ENCODE assay signal across 8 cellular contexts in genomic region chr15:48975713-48976419, GRCh38. TPM values are rescaled to one million over a fixed set of nuclear protein-coding genes. Genes with fewer than 3 reads are reported as not detected.
A peak's percentile ranks its signal among the peaks of the same experiment; 100 is the strongest.
DNase-seq lines count a peak whose midpoint lies in the region; ATAC-seq and TF ChIP-seq lines count a peak whose summit lies in the region.

No MANE protein-coding gene starts in this region.

- POLR2A ChIA-PET in AG04449 (lab: Yijun Ruan, JAX): interaction anchor here (0.9 to 1.4 kb wide), 5 partner anchors 8 to 114 kb away, joined by 3 to 6 read pairs (median 4); partner anchors contain the start of genes EID1 and SHC4

- no peaks in the 10 kb centered on the region for H3K9me3 ChIP-seq in colonic mucosa

- peak overlapping the region; percentile 49 to 61 for H3K9ac ChIP-seq in colonic mucosa (ENCODE audit: low read depth in 2 of 2, low read length in 2 of 2)

- no peaks in the 10 kb centered on the region for H3K4me1 ChIP-seq in colonic mucosa

- CTCF ChIA-PET in AG04449 (lab: Yijun Ruan, JAX): interaction anchor here (0.5 to 7.3 kb wide), 62 partner anchors 11 to 1169 kb away, joined by 3 to 113 read pairs (median 4); partner anchors contain the start of genes CEP152, EID1 and SECISBP2L

- H3K4me3 ChIP-seq in AG04449 (ENCODE audit: low read depth, low read length) (peak overlapping the region; percentile 57), colonic mucosa (peak overlapping the region; percentile 39)

- ATAC-seq in GM18867 (IDR thresholded peaks at IDR 0.05; ENCODE audit: unreplicated experiment): peak; percentile 96
- peak; percentile 95 for ATAC-seq in HG03135 (IDR thresholded peaks at IDR 0.05; ENCODE audit: unreplicated experiment)
- peak; percentile 98 for ATAC-seq in left lobe of liver

- no peak overlapping the region for H3K27ac ChIP-seq in colonic mucosa

- no peaks in the 10 kb centered on the region for H3K36me3 ChIP-seq in colonic mucosa

- DNase-seq in AG04449 (ENCODE audit: low read depth, low spot score) (no peak), NCI-H345 (lab: John Stamatoyannopoulos, UW) (peak; percentile 84), colonic mucosa (peak; percentile 67), left lobe of liver (ENCODE audit: low spot score) (peak; percentile 76)
- DNase-seq in activated CD4-positive, alpha-beta T cell treated with anti-CD3 and anti-CD28 coated beads for 4 hours: peak; percentile 63 to 65
- peak; percentile 79 for DNase-seq in stimulated activated CD4-positive, alpha-beta T cell treated with anti-CD3 and anti-CD28 coated beads, Interleukin-1b, Interleukin-23, amount 100 ng/mL, for 48 hours

- H3K27me3 ChIP-seq in colonic mucosa: no peaks in the 10 kb centered on the region

- TF ChIP-seq CTCF in AG04449 (IDR thresholded peaks at IDR 0.05; ENCODE audit: insufficient read depth, low read length, missing control alignments): peak; percentile 78
- peak; percentile 98 for TF ChIP-seq CTCF in colonic mucosa (IDR thresholded peaks at IDR 0.05)

- intact Hi-C loops in colonic mucosa (cut with DNase I): no loop called here

RNA-seq across cellular contexts. Expression of gene SHC4, which starts 12.1 kb away (rescaled TPM):
- under 1 TPM; 0.30 to 0.50 TPM for total RNA-seq in colonic mucosa
- 0.15 TPM for total RNA-seq in left lobe of liver
